Comparison of ENCODE assay signal across 1 cellular context in the genomic region with DNA sequence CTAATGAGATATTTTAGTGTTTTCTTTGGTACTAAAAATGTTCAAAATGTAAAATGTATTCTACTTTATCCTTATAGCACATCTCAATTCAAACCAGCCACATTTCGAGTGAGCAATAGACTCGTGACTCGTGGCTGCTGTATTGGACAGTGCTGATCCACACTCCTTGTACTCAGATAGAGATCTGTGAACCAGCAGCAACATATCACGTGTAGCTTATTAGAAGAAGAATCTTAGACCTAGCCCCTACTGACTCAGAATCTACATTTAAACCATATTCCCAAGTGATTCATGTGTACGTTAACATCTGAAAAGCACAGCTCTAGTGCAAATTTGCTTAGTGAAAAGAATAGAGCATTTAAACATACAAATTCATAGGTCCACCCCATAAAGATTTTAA.
TF ChIP-seq lines count a peak whose summit lies in the region.

No MANE protein-coding gene starts in this region.

TF ChIP-seq in GM23338, 12 proteins besides CTCF, POLR2A, EP300 and RAD21:
- TF ChIP-seq, protein P1, sequence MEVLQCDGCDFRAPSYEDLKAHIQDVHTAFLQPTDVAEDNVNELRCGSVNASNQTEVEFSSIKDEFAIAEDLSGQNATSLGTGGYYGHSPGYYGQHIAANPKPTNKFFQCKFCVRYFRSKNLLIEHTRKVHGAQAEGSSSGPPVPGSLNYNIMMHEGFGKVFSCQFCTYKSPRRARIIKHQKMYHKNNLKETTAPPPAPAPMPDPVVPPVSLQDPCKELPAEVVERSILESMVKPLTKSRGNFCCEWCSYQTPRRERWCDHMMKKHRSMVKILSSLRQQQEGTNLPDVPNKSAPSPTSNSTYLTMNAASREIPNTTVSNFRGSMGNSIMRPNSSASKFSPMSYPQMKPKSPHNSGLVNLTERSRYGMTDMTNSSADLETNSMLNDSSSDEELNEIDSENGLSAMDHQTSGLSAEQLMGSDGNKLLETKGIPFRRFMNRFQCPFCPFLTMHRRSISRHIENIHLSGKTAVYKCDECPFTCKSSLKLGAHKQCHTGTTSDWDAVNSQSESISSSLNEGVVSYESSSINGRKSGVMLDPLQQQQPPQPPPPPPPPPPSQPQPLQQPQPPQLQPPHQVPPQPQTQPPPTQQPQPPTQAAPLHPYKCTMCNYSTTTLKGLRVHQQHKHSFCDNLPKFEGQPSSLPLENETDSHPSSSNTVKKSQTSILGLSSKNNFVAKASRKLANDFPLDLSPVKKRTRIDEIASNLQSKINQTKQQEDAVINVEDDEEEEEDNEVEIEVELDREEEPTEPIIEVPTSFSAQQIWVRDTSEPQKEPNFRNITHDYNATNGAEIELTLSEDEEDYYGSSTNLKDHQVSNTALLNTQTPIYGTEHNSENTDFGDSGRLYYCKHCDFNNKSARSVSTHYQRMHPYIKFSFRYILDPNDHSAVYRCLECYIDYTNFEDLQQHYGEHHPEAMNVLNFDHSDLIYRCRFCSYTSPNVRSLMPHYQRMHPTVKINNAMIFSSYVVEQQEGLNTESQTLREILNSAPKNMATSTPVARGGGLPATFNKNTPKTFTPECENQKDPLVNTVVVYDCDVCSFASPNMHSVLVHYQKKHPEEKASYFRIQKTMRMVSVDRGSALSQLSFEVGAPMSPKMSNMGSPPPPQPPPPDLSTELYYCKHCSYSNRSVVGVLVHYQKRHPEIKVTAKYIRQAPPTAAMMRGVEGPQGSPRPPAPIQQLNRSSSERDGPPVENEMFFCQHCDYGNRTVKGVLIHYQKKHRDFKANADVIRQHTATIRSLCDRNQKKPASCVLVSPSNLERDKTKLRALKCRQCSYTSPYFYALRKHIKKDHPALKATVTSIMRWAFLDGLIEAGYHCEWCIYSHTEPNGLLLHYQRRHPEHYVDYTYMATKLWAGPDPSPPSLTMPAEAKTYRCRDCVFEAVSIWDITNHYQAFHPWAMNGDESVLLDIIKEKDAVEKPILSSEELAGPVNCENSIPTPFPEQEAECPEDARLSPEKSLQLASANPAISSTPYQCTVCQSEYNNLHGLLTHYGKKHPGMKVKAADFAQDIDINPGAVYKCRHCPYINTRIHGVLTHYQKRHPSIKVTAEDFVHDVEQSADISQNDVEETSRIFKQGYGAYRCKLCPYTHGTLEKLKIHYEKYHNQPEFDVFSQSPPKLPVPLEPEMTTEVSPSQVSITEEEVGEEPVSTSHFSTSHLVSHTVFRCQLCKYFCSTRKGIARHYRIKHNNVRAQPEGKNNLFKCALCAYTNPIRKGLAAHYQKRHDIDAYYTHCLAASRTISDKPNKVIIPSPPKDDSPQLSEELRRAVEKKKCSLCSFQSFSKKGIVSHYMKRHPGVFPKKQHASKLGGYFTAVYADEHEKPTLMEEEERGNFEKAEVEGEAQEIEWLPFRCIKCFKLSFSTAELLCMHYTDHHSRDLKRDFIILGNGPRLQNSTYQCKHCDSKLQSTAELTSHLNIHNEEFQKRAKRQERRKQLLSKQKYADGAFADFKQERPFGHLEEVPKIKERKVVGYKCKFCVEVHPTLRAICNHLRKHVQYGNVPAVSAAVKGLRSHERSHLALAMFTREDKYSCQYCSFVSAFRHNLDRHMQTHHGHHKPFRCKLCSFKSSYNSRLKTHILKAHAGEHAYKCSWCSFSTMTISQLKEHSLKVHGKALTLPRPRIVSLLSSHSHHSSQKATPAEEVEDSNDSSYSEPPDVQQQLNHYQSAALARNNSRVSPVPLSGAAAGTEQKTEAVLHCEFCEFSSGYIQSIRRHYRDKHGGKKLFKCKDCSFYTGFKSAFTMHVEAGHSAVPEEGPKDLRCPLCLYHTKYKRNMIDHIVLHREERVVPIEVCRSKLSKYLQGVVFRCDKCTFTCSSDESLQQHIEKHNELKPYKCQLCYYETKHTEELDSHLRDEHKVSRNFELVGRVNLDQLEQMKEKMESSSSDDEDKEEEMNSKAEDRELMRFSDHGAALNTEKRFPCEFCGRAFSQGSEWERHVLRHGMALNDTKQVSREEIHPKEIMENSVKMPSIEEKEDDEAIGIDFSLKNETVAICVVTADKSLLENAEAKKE (CRISPR knock-in tag; IDR thresholded peaks at IDR 0.05) = no peak
- no peak for TF ChIP-seq EZH2phosphoT487 (IDR thresholded peaks at IDR 0.05; ENCODE audit: unreplicated experiment)
- no peak for TF ChIP-seq NANOG (IDR thresholded peaks at IDR 0.05; ENCODE audit: borderline replicate concordance)
- no peak for TF ChIP-seq ZNF331 (CRISPR knock-in tag; IDR thresholded peaks at IDR 0.05; ENCODE audit: low read depth)
- no peak for TF ChIP-seq POLR2AphosphoS5 (IDR thresholded peaks at IDR 0.05; ENCODE audit: low read depth)
- TF ChIP-seq, protein P2, sequence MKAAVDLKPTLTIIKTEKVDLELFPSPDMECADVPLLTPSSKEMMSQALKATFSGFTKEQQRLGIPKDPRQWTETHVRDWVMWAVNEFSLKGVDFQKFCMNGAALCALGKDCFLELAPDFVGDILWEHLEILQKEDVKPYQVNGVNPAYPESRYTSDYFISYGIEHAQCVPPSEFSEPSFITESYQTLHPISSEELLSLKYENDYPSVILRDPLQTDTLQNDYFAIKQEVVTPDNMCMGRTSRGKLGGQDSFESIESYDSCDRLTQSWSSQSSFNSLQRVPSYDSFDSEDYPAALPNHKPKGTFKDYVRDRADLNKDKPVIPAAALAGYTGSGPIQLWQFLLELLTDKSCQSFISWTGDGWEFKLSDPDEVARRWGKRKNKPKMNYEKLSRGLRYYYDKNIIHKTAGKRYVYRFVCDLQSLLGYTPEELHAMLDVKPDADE (IDR thresholded peaks at IDR 0.05) = no peak
